ENCODE assay signal across 1 cellular context in genomic region chr19:40263440-40264313, GRCh38.
A peak's percentile ranks its signal among the peaks of the same experiment; 100 is the strongest.
TF ChIP-seq lines count a peak whose summit lies in the region.

No MANE protein-coding gene starts in this region.

TF ChIP-seq in HEK293, 187 proteins besides CTCF, POLR2A, EP300 and RAD21 (continued from another document):
- peak; percentile 55 for TF ChIP-seq PRDM10 (tag by site-specific recombination; IDR thresholded peaks at IDR 0.05)
- TF ChIP-seq ZFHX2 (tag by site-specific recombination; conservative IDR thresholded peaks at IDR 0.05): no peak
